8 cellular contexts compared by ENCODE assay signal in genomic region chr9:131277673-131278420, GRCh38. TPM values are rescaled to one million over a fixed set of nuclear protein-coding genes. Genes with fewer than 3 reads are reported as not detected.
DNase-seq lines count a peak whose midpoint lies in the region; ATAC-seq and TF ChIP-seq lines count a peak whose summit lies in the region.

No MANE protein-coding gene starts in this region.

- peak overlapping the region; percentile 82 to 92 (median 90) for H3K4me3 Mint-ChIP-seq in IgD-negative memory B cell
- H3K4me3 Mint-ChIP-seq in activated T-cell treated with anti-CD3 and anti-CD28 coated beads, Interleukin-2, amount 50 U/mL, for 4 hours: peak overlapping the region; percentile 83
- H3K4me3 Mint-ChIP-seq in stimulated activated naive B cell treated with anti-CD40 and anti-IgM and Interleukin-4, amounts not matched to agents 10 μg/mL and 1 μg/mL and 100 μg/mL, for 72 hours: peak overlapping the region; percentile 90 to 93

- peaks cover 6% of the 10 kb centered on the region for H3K27me3 Mint-ChIP-seq in IgD-negative memory B cell
- peaks cover 9% of the 10 kb centered on the region for H3K27me3 Mint-ChIP-seq in activated T-cell treated with anti-CD3 and anti-CD28 coated beads, Interleukin-2, amount 50 U/mL, for 4 hours (ENCODE audit: low read depth)
- H3K27me3 Mint-ChIP-seq in stimulated activated naive B cell treated with anti-CD40 and anti-IgM and Interleukin-4, amounts not matched to agents 10 μg/mL and 1 μg/mL and 100 μg/mL, for 72 hours: peaks cover 14 to 19% of the 10 kb centered on the region in 2 donors

- H3K9me3 Mint-ChIP-seq in IgD-negative memory B cell: no peaks in the 10 kb centered on the region
- H3K9me3 Mint-ChIP-seq in activated T-cell treated with anti-CD3 and anti-CD28 coated beads, Interleukin-2, amount 50 U/mL, for 4 hours: no peaks in the 10 kb centered on the region
- H3K9me3 Mint-ChIP-seq in stimulated activated naive B cell treated with anti-CD40 and anti-IgM and Interleukin-4, amounts not matched to agents 10 μg/mL and 1 μg/mL and 100 μg/mL, for 72 hours: no peaks in the 10 kb centered on the region

- DNase-seq in ELR (ENCODE audit: low read depth): peak; percentile 78
- DNase-seq in OCI-M1 (lab: John Stamatoyannopoulos, UW): peak; percentile 90
- peak; percentile 62 for DNase-seq in activated T-cell treated with anti-CD3 and anti-CD28 coated beads, Interleukin-2, amount 50 U/mL, for 4 hours
- DNase-seq in mucosa of descending colon: peak; percentile 78 to 82 (median 80)
- peak; percentile 54 for DNase-seq in stimulated activated naive B cell treated with anti-CD40 and anti-IgM and Interleukin-4, amounts not matched to agents 10 μg/mL and 1 μg/mL and 100 μg/mL, for 72 hours

- H3K4me1 Mint-ChIP-seq in IgD-negative memory B cell: peaks cover 18 to 29% (median 22%) of the 10 kb centered on the region in 3 donors
- H3K4me1 Mint-ChIP-seq in activated T-cell treated with anti-CD3 and anti-CD28 coated beads, Interleukin-2, amount 50 U/mL, for 4 hours (ENCODE audit: low read depth): peaks cover 24% of the 10 kb centered on the region
- H3K4me1 Mint-ChIP-seq in stimulated activated naive B cell treated with anti-CD40 and anti-IgM and Interleukin-4, amounts not matched to agents 10 μg/mL and 1 μg/mL and 100 μg/mL, for 72 hours: peaks cover 21 to 40% of the 10 kb centered on the region in 2 donors

- no peaks in the 10 kb centered on the region for H3K36me3 ChIP-seq in esophagus (ENCODE audit: control insufficient read depth in 2 of 2, insufficient read depth in 2 of 2, low read length in 1 of 2)
- H3K36me3 ChIP-seq in mucosa of descending colon (ENCODE audit: low read depth): no peaks in the 10 kb centered on the region

- no peaks in the 10 kb centered on the region for H3K36me3 Mint-ChIP-seq in IgD-negative memory B cell
- no peaks in the 10 kb centered on the region for H3K36me3 Mint-ChIP-seq in activated T-cell treated with anti-CD3 and anti-CD28 coated beads, Interleukin-2, amount 50 U/mL, for 4 hours (ENCODE audit: insufficient read depth)
- H3K36me3 Mint-ChIP-seq in stimulated activated naive B cell treated with anti-CD40 and anti-IgM and Interleukin-4, amounts not matched to agents 10 μg/mL and 1 μg/mL and 100 μg/mL, for 72 hours: peaks cover 2 to 9% of the 10 kb centered on the region in 2 donors

- no peak for TF ChIP-seq CTCF in mucosa of descending colon (IDR thresholded peaks at IDR 0.05)

- no peaks in the 10 kb centered on the region for H3K27me3 ChIP-seq in esophagus (ENCODE audit: control insufficient read depth in 1 of 2, insufficient read depth in 2 of 2, low read length in 2 of 2)

- intact Hi-C loops in mucosa of descending colon (cut with DNase I, micrococcal nuclease): no loop called here

- H3K4me3 ChIP-seq in esophagus (ENCODE audit: low read depth in 1 of 2, low read length in 2 of 2) (peak overlapping the region; percentile 56 to 72), mucosa of descending colon (peak overlapping the region; percentile 26)

- H3K4me1 ChIP-seq in esophagus (ENCODE audit: control insufficient read depth in 2 of 2, insufficient read depth in 2 of 2, low read length in 1 of 2): peaks cover 0 to 2% of the 10 kb centered on the region in 2 donors
- peaks cover 4% of the 10 kb centered on the region for H3K4me1 ChIP-seq in mucosa of descending colon (ENCODE audit: low read depth)

- ATAC-seq in activated T-cell treated with anti-CD3 and anti-CD28 coated beads, Interleukin-2, amount 50 U/mL, for 4 hours: peak; percentile 47 to 49
- ATAC-seq in mucosa of descending colon (peak; percentile 63), HG02571 (IDR thresholded peaks at IDR 0.05; ENCODE audit: unreplicated experiment) (no peak)
- ATAC-seq in stimulated activated naive B cell treated with anti-CD40 and anti-IgM and Interleukin-4, amounts not matched to agents 10 μg/mL and 1 μg/mL and 100 μg/mL, for 72 hours (replicated peaks): peak; percentile 53 to 63

- H3K27ac Mint-ChIP-seq in IgD-negative memory B cell: peak overlapping the region; percentile 86 to 92 (median 89)
- peak overlapping the region; percentile 91 for H3K27ac Mint-ChIP-seq in stimulated activated naive B cell treated with anti-CD40 and anti-IgM and Interleukin-4, amounts not matched to agents 10 μg/mL and 1 μg/mL and 100 μg/mL, for 72 hours

- H3K9me3 ChIP-seq in esophagus (ENCODE audit: control insufficient read depth in 2 of 2, insufficient read depth in 1 of 2, low read depth in 1 of 2, low read length in 1 of 2) (no peaks in the 10 kb centered on the region), mucosa of descending colon (no peaks in the 10 kb centered on the region)

- H3K27ac ChIP-seq in esophagus (ENCODE audit: low read depth in 2 of 2, low read length in 1 of 2): peak overlapping the region; percentile 19 to 21

- 2 to 3% methylated on average over 39 to 82 of the region's 82 CpGs for WGBS in esophagus, 2 donors

RNA-seq across cellular contexts. Expression of gene FAM78A, which starts 1.5 kb away (rescaled TPM):
- polyA plus RNA-seq in IgD-negative memory B cell (18.3 TPM), esophagus (under 1 TPM; 0.62 to 0.86 TPM)
- 10 to 100 TPM; 24.1 to 31.3 (median 29.8) TPM for total RNA-seq in activated T-cell treated with anti-CD3 and anti-CD28 coated beads, Interleukin-2, amount 50 U/mL, for 4 hours
- 1 to 10 TPM; 1.4 to 3.9 (median 2.9) TPM for total RNA-seq in mucosa of descending colon

RNA-seq across cellular contexts. Expression of gene PLPP7, which starts 11.7 kb away (rescaled TPM):
- 1.7 TPM for polyA plus RNA-seq in IgD-negative memory B cell
- total RNA-seq in activated T-cell treated with anti-CD3 and anti-CD28 coated beads, Interleukin-2, amount 50 U/mL, for 4 hours: not detected
- polyA plus RNA-seq in esophagus: under 1 TPM; 0.47 to 0.73 TPM
- 1 to 10 TPM in 2 of 3 donors, under 1 TPM in 1; 0.58 to 9.7 (median 1.0) TPM for total RNA-seq in mucosa of descending colon

Comparison
In these comparisons a context has a peak if more than half of its experiments do, and no peak if none do; other contexts are left out.
1. RNA of gene FAM78A, which starts 1.5 kb away (total RNA-seq): 24.1 to 31.3 TPM in activated T-cell treated with anti-CD3 and anti-CD28 coated beads, Interleukin-2, amount 50 U/mL, for 4 hours; 1.4 to 3.9 TPM in mucosa of descending colon; every median in the first group is over 4 times any median in the second.
2. Peak in every context shown above with its lines, with median percentiles within 50 percentile points of each other: DNase-seq and H3K4me3 Mint-ChIP-seq.